ENCODE assay signal across 23 cellular contexts in genomic region chr17:8623591-8623990, GRCh38. TPM values are rescaled to one million over a fixed set of nuclear protein-coding genes. Genes with fewer than 3 reads are reported as not detected.
A peak's percentile ranks its signal among the peaks of the same experiment; 100 is the strongest.
DNase-seq lines count a peak whose midpoint lies in the region; ATAC-seq and TF ChIP-seq lines count a peak whose summit lies in the region.
"Had no signal": no experiment of that assay in that cellular context is flagged by ENCODE, and none has a peak within 500 bp of the region (broad histone marks: within the 10 kb centered on the region; RNA-seq: fewer than 3 reads in every experiment).

No MANE protein-coding gene starts in this region.

- H3K4me3 Mint-ChIP-seq in neural crest cell: peak overlapping the region; percentile 15
- H3K4me3 Mint-ChIP-seq: activated CD4-positive, alpha-beta memory T cell treated with anti-CD3 and anti-CD28 coated beads for 36 hours; stimulated activated memory B cell treated with anti-CD40 and anti-IgM and Interleukin-4, amounts not matched to agents 10 μg/mL and 1 μg/mL and 100 μg/mL, for 72 hours had no signal

- no peak for ATAC-seq in GM21360 (IDR thresholded peaks at IDR 0.05; ENCODE audit: unreplicated experiment)
- ATAC-seq in GM18498 (IDR thresholded peaks at IDR 0.05; ENCODE audit: unreplicated experiment): no peak
- ATAC-seq: stimulated activated memory B cell treated with anti-CD40 and anti-IgM and Interleukin-4, amounts not matched to agents 10 μg/mL and 1 μg/mL and 100 μg/mL, for 72 hours had no signal

- no peak overlapping the region for H3K27ac Mint-ChIP-seq in neural crest cell (ENCODE audit: unreplicated experiment)
- H3K27ac Mint-ChIP-seq: activated CD4-positive, alpha-beta memory T cell treated with anti-CD3 and anti-CD28 coated beads for 36 hours; stimulated activated memory B cell treated with anti-CD40 and anti-IgM and Interleukin-4, amounts not matched to agents 10 μg/mL and 1 μg/mL and 100 μg/mL, for 72 hours had no signal

- peak overlapping the region; percentile 52 for H3K4me3 ChIP-seq in coronary artery
- H3K4me3 ChIP-seq: adrenal gland, lung, testis had no signal

- no peak for TF ChIP-seq CTCF in coronary artery (IDR thresholded peaks at IDR 0.05)
- TF ChIP-seq CTCF in neural crest cell (conservative IDR thresholded peaks at IDR 0.05): no peak

- DNase-seq in M059J (ENCODE audit: low read depth) (peak; percentile 20), coronary artery (ENCODE audit: low spot score) (no peak), neural crest cell (ENCODE audit: low read depth, low spot score) (no peak), SIG-M5 (lab: John Stamatoyannopoulos, UW) (no peak), cerebellar nuclear complex (lab: John Stamatoyannopoulos, UW) (no peak)
- DNase-seq: activated CD4-positive, alpha-beta memory T cell treated with anti-CD3 and anti-CD28 coated beads for 36 hours; activated CD4-positive, CD25-positive, alpha-beta regulatory T cell; activated gamma-delta T cell; adrenal gland; BE2C; COR-L47; DND-41; kidney; NCI-H2107; NCI-H510A treated with DMSO at 0.1 percent for 48 hours; stimulated activated CD4-positive, alpha-beta T cell treated with anti-CD3 and anti-CD28 coated beads, Interleukin-1b, Interleukin-23, amount 100 ng/mL, for 48 hours; T-helper 9 cell; testis had no signal

- no peaks in the 10 kb centered on the region for H3K9me3 Mint-ChIP-seq in neural crest cell
- H3K9me3 Mint-ChIP-seq: activated CD4-positive, alpha-beta memory T cell treated with anti-CD3 and anti-CD28 coated beads for 36 hours; stimulated activated memory B cell treated with anti-CD40 and anti-IgM and Interleukin-4, amounts not matched to agents 10 μg/mL and 1 μg/mL and 100 μg/mL, for 72 hours had no signal

- H3K36me3 Mint-ChIP-seq in neural crest cell (ENCODE audit: low read depth): peaks cover 36% of the 10 kb centered on the region
- H3K36me3 Mint-ChIP-seq: activated CD4-positive, alpha-beta memory T cell treated with anti-CD3 and anti-CD28 coated beads for 36 hours; stimulated activated memory B cell treated with anti-CD40 and anti-IgM and Interleukin-4, amounts not matched to agents 10 μg/mL and 1 μg/mL and 100 μg/mL, for 72 hours had no signal

- peak overlapping the region; percentile 73 to 79 for H3K27ac ChIP-seq in coronary artery
- H3K27ac ChIP-seq: adrenal gland, parathyroid adenoma, testis had no signal

- no peaks in the 10 kb centered on the region for H3K27me3 Mint-ChIP-seq in neural crest cell (ENCODE audit: low read depth)

- H3K4me1 Mint-ChIP-seq in neural crest cell: peaks cover 47% of the 10 kb centered on the region

RNA-seq across cellular contexts. Expression of gene MYH10, which starts 6.9 kb away (rescaled TPM):
- total RNA-seq in M059J (2014; rRNA removed; shearing (Covaris generic)): 26.6 and 36.3 TPM in 2 replicates
- total RNA-seq in neural crest cell: 270 and 273 TPM in 2 replicates
